Comparison of ENCODE assay signal across 8 cellular contexts in genomic region chr12:117836999-117837736, GRCh38.
DNase-seq lines count a peak whose midpoint lies in the region; ATAC-seq, FAIRE-seq and TF ChIP-seq lines count a peak whose summit lies in the region.

No MANE protein-coding gene starts in this region.

- TF ChIP-seq CTCF in D721Med (IDR thresholded peaks at IDR 0.05; ENCODE audit: insufficient read depth, missing control alignments) (peak; percentile 98), chondrocyte (IDR thresholded peaks at IDR 0.05) (peak; percentile 99)

- H3K36me3 Mint-ChIP-seq in chondrocyte (ENCODE audit: low read depth), result no peaks in the 10 kb centered on the region

- no peak overlapping the region for H3K27ac Mint-ChIP-seq in chondrocyte (ENCODE audit: unreplicated experiment)

- DNase-seq in D721Med (ENCODE audit: insufficient read length, low spot score) (peak; percentile 61), HCEC 1CT (peak; percentile 47), NCI-H2171 treated with DMSO at 0.1 percent for 48 hours (lab: John Stamatoyannopoulos, UW) (peak; percentile 82), chondrocyte (ENCODE audit: low spot score) (no peak), left lobe of liver (ENCODE audit: low spot score) (peak; percentile 69)
- peak; percentile 87 for DNase-seq in activated CD4-positive, alpha-beta T cell treated with anti-CD3 and anti-CD28 coated beads for 48 hours
- DNase-seq in stimulated activated CD4-positive, alpha-beta T cell treated with anti-CD3 and anti-CD28 coated beads, Interleukin-4, amount 100 ng/mL, for 1 hour, result peak; percentile 76

- H3K4me1 Mint-ChIP-seq in chondrocyte (ENCODE audit: low read depth), result peaks cover 13% of the 10 kb centered on the region

- H3K9me3 Mint-ChIP-seq in chondrocyte (ENCODE audit: low read depth), result no peaks in the 10 kb centered on the region

- peak; percentile 89 for FAIRE-seq in D721Med (lab: Jason Lieb, UNC)

- ATAC-seq in left lobe of liver, result peak; percentile 94
- ATAC-seq in HG03378 (IDR thresholded peaks at IDR 0.05; ENCODE audit: unreplicated experiment), result no peak

- no peak overlapping the region for H3K4me3 Mint-ChIP-seq in chondrocyte (ENCODE audit: unreplicated experiment)

- H3K27me3 Mint-ChIP-seq in chondrocyte (ENCODE audit: low read depth), result peaks cover 31% of the 10 kb centered on the region
